20 cellular contexts compared by ENCODE assay signal in the genomic region with DNA sequence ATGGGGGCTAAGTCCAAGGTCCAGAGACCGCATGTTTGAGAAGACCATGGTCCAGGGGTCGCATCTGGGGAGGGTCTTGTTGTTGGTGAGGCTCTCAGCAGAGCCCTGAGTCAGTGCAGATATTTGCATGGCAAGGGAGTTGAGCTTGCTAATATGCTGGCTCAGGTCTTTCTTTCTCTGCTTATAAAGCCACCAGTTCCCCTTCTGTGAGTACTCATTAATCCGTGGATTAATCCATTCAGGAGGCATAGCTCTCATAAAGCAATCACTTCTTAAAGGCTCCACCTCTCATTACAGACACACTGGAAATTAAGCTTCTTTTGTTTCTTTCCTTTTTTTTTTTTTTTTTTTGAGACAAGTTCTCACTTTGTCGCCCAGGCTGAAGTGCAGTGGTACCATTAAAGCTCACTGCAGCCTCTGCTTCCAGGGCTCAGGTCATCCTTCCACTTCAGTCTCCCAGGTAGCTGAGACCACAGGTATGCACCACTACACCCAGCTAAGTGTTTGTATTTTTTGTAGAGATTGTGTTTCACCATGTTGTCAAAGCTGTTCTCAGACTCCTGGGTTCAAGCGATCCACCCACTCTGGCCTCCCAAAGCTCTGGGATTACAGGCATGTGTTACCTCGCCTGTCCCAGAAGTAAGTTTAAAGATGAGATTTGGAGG.
"Had no signal": no experiment of that assay in that cellular context is flagged by ENCODE, and none has a peak within 500 bp of the region (broad histone marks: within the 10 kb centered on the region; RNA-seq: fewer than 3 reads in every experiment).

No MANE protein-coding gene starts in this region.

- H3K36me3 Mint-ChIP-seq: activated naive CD4-positive, alpha-beta T cell treated with anti-CD3 and anti-CD28 coated beads, Interleukin-2, amount 10 ng/mL, durations not matched to agents 7 days and 5 days had no signal

- H3K27me3 Mint-ChIP-seq: activated CD4-positive, alpha-beta T cell treated with anti-CD3 and anti-CD28 coated beads, Interleukin-2, amount 10 ng/mL, durations not matched to agents 7 days and 5 days; activated naive CD4-positive, alpha-beta T cell treated with anti-CD3 and anti-CD28 coated beads, Interleukin-2, amount 10 ng/mL, durations not matched to agents 7 days and 5 days; central memory CD8-positive, alpha-beta T cell had no signal

- H3K4me3 Mint-ChIP-seq: activated CD4-positive, alpha-beta T cell treated with anti-CD3 and anti-CD28 coated beads, Interleukin-2, amount 10 ng/mL, durations not matched to agents 7 days and 5 days; activated naive CD4-positive, alpha-beta T cell treated with anti-CD3 and anti-CD28 coated beads, Interleukin-2, amount 10 ng/mL, durations not matched to agents 7 days and 5 days; activated naive CD8-positive, alpha-beta T cell treated with anti-CD3 and anti-CD28 coated beads, Interleukin-2, amount 50 U/mL, for 24 hours; central memory CD8-positive, alpha-beta T cell; nephron had no signal

- H3K4me1 Mint-ChIP-seq: activated CD4-positive, alpha-beta T cell treated with anti-CD3 and anti-CD28 coated beads, Interleukin-2, amount 10 ng/mL, durations not matched to agents 7 days and 5 days; activated naive CD4-positive, alpha-beta T cell treated with anti-CD3 and anti-CD28 coated beads, Interleukin-2, amount 10 ng/mL, durations not matched to agents 7 days and 5 days; activated naive CD8-positive, alpha-beta T cell treated with anti-CD3 and anti-CD28 coated beads, Interleukin-2, amount 50 U/mL, for 24 hours; central memory CD8-positive, alpha-beta T cell; nephron had no signal

- ATAC-seq: activated CD4-positive, CD25-positive, alpha-beta regulatory T cell treated with anti-CD3 and anti-CD28 coated beads, Interleukin-2, amount 50 U/mL, for 24 hours; activated naive CD8-positive, alpha-beta T cell treated with anti-CD3 and anti-CD28 coated beads, Interleukin-2, amount 50 U/mL, for 24 hours; foreskin keratinocyte; left cardiac atrium had no signal

- H3K27ac Mint-ChIP-seq: activated CD4-positive, alpha-beta T cell treated with anti-CD3 and anti-CD28 coated beads, Interleukin-2, amount 10 ng/mL, durations not matched to agents 7 days and 5 days; activated naive CD4-positive, alpha-beta T cell treated with anti-CD3 and anti-CD28 coated beads, Interleukin-2, amount 10 ng/mL, durations not matched to agents 7 days and 5 days; activated naive CD8-positive, alpha-beta T cell treated with anti-CD3 and anti-CD28 coated beads, Interleukin-2, amount 50 U/mL, for 24 hours; nephron had no signal

- H3K36me3 ChIP-seq: colonic mucosa, spleen had no signal

- DNase-seq: activated CD4-positive, alpha-beta T cell treated with anti-CD3 and anti-CD28 coated beads, Interleukin-2, amount 10 ng/mL, durations not matched to agents 7 days and 5 days; activated CD8-positive, alpha-beta memory T cell treated with anti-CD3 and anti-CD28 coated beads for 24 hours; activated CD8-positive, alpha-beta memory T cell treated with anti-CD3 and anti-CD28 coated beads, Interleukin-2, amount 50 U/mL, for 48 hours; activated effector memory CD4-positive, alpha-beta T cell treated with Interleukin-2 at 50 U/mL for 16 hours; activated naive CD4-positive, alpha-beta T cell treated with anti-CD3 and anti-CD28 coated beads, Interleukin-2, amount 10 ng/mL, durations not matched to agents 7 days and 5 days; activated naive CD8-positive, alpha-beta T cell treated with anti-CD3 and anti-CD28 coated beads, Interleukin-2, amount 50 U/mL, for 24 hours; activated T-cell treated with anti-CD3 and anti-CD28 coated beads, Interleukin-2, amount 50 U/mL, for 48 hours; anterior cingulate cortex; colonic mucosa; foreskin keratinocyte; hippocampal formation; left cardiac atrium; nucleus accumbens; spleen; stimulated activated naive CD4-positive, alpha-beta T cell; T1000 had no signal

- H3K27me3 ChIP-seq: colonic mucosa, foreskin keratinocyte, spleen had no signal

- H3K27ac ChIP-seq: colonic mucosa, foreskin keratinocyte, spleen had no signal

- H3K9me3 ChIP-seq: colonic mucosa had no signal

- H3K9me3 Mint-ChIP-seq: activated CD4-positive, alpha-beta T cell treated with anti-CD3 and anti-CD28 coated beads, Interleukin-2, amount 10 ng/mL, durations not matched to agents 7 days and 5 days; activated naive CD8-positive, alpha-beta T cell treated with anti-CD3 and anti-CD28 coated beads, Interleukin-2, amount 50 U/mL, for 24 hours; central memory CD8-positive, alpha-beta T cell; nephron had no signal

- H3K4me1 ChIP-seq: colonic mucosa, foreskin keratinocyte, spleen had no signal

- H3K4me3 ChIP-seq: colonic mucosa, lung, spleen had no signal
